Comparison of ENCODE assay signal across 8 cellular contexts in genomic region chr4:83455300-83456183, GRCh38. TPM values are rescaled to one million over a fixed set of nuclear protein-coding genes. Genes with fewer than 3 reads are reported as not detected.
DNase-seq lines count a peak whose midpoint lies in the region; ATAC-seq and TF ChIP-seq lines count a peak whose summit lies in the region.

TSS of gene HELQ (minus strand) at chr4:83455823. CDS start at chr4:83455693, 130 bp downstream.
TSS of gene MRPS18C (plus strand) at chr4:83456058. CDS start at chr4:83456078, 20 bp downstream.

- H3K4me1 ChIP-seq in ovary (ENCODE audit: insufficient read depth) (peaks cover 7% of the 10 kb centered on the region), thyroid gland (peaks cover 11 to 20% of the 10 kb centered on the region in 2 donors)

- peak; percentile 89 for TF ChIP-seq POLR2A in ovary (IDR thresholded peaks at IDR 0.05)
- TF ChIP-seq POLR2A in thyroid gland (IDR thresholded peaks at IDR 0.05) = peak in 1 of 2 donors; percentile 89

- ATAC-seq in HG02763 (IDR thresholded peaks at IDR 0.05; ENCODE audit: unreplicated experiment) (peak; percentile 96), Right ventricle myocardium inferior (peak; percentile 99)

- 0% methylated on average over 57 of the region's 57 CpGs for WGBS in ovary, 3 donors
- 0% methylated on average over 42 to 57 of the region's 57 CpGs for WGBS in thyroid gland, 2 donors

- H3K27me3 ChIP-seq in ovary = no peaks in the 10 kb centered on the region
- H3K27me3 ChIP-seq in thyroid gland = no peaks in the 10 kb centered on the region

- intact Hi-C loops in Right ventricle myocardium inferior (cut with DNase I) (loop anchor here (1.0 to 10.0 kb wide), 2 partner anchors 30 to 171 kb away; partner anchors contain the start of genes ABRAXAS1 and COQ2), ovary (cut with DNase I) (loop anchor here in 2 of 4 donors (10.0 kb wide), 3 partner anchors 121 to 421 kb away; partner anchors contain the start of genes COPS4 (in 1 of the 2), COQ2 (in 1 of the 2) and HPSE (in 1 of the 2)), thyroid gland (cut with DNase I) (no loop called here)

- H3K9me3 ChIP-seq in ovary (no peaks in the 10 kb centered on the region), thyroid gland (no peaks in the 10 kb centered on the region)

- H3K36me3 ChIP-seq in ovary (no peaks in the 10 kb centered on the region), thyroid gland (peaks cover 17 to 23% of the 10 kb centered on the region in 2 donors)

- H3K4me3 ChIP-seq in ovary (peak within 1 kb of the TSS; percentile 84), thyroid gland (replicated peaks in 1 of 3) (peak within 1 kb of the TSS; percentile 38 to 70 (median 69))

- TF ChIP-seq EP300 in ovary (IDR thresholded peaks at IDR 0.05) = no peak

- H3K27ac ChIP-seq in ovary (peak within 1 kb of the TSS; percentile 96 to 97), thyroid gland (peak within 1 kb of the TSS; percentile 92 to 99 (median 98))

- peak; percentile 97 to 99 (median 99) for DNase-seq in NCI-H1417 (lab: John Stamatoyannopoulos, UW)
- DNase-seq in SW 1271 (lab: John Stamatoyannopoulos, UW) = peak; percentile 95 to 97
- DNase-seq in activated naive CD8-positive, alpha-beta T cell treated with anti-CD3 and anti-CD28 coated beads, Interleukin-2, amount 50 U/mL, for 16 hours (ENCODE audit: low read depth, low spot score) = peak; percentile 88
- DNase-seq in Right ventricle myocardium inferior (ENCODE audit: missing footprints) = peak; percentile 97
- DNase-seq in ovary = peak; percentile 95 to 98 (median 97)
- peak; percentile 98 to 99 for DNase-seq in thyroid gland

- peak; percentile 23; the same call in 1 of the 2 replicates for TF ChIP-seq CTCF in GM12874 (IDR thresholded peaks at IDR 0.05; ENCODE audit: insufficient read depth, low read depth, low read length)
- TF ChIP-seq CTCF in ovary (IDR thresholded peaks at IDR 0.05) = peak in 2 of 3 donors; percentile 32 to 40
- TF ChIP-seq CTCF in thyroid gland (IDR thresholded peaks at IDR 0.05) = peak in 3 of 6 experiments; percentile 30 to 36 (median 33)

RNA-seq across cellular contexts. Expression of gene HELQ, which starts in this region (rescaled TPM):
- total RNA-seq in Right ventricle myocardium inferior = 13.6 TPM
- 10 to 100 TPM; 17.2 to 30.8 (median 22.7) TPM for total RNA-seq in ovary
- polyA plus RNA-seq in ovary = 10 to 100 TPM; 15.5 to 19.1 TPM
- total RNA-seq in thyroid gland = 10 to 100 TPM; 20.6 to 39.9 (median 28.5) TPM

RNA-seq across cellular contexts. Expression of gene MRPS18C, which starts in this region (rescaled TPM):
- 67.7 TPM for total RNA-seq in Right ventricle myocardium inferior
- 10 to 100 TPM; 13.0 to 47.5 (median 35.7) TPM for total RNA-seq in ovary
- 10 to 100 TPM; 18.5 to 46.5 TPM for polyA plus RNA-seq in ovary
- total RNA-seq in thyroid gland = 10 to 100 TPM; 21.6 to 25.9 (median 22.3) TPM

Comparison
In these comparisons a context has a peak if more than half of its experiments do, and no peak if none do; other contexts are left out.
1. Peak in every context shown above with its lines: DNase-seq, ATAC-seq, H3K4me3 ChIP-seq and H3K27ac ChIP-seq.